In genomic region chr6:30102701-30103629, GRCh38 we compare ENCODE assay signal across 1 cellular context.
A peak's percentile ranks its signal among the peaks of the same experiment; 100 is the strongest.
TF ChIP-seq lines count a peak whose summit lies in the region.

No MANE protein-coding gene starts in this region.

TF ChIP-seq in HepG2, 621 proteins besides CTCF, POLR2A, EP300 and RAD21 (continued from another document and continues in another):
- TF ChIP-seq ZNF142 (CRISPR knock-in tag; IDR thresholded peaks at IDR 0.05) (no peak), SALL2 (CRISPR knock-in tag; IDR thresholded peaks at IDR 0.05) (0 out of 2 replicates have a peak, but pooled peaks have one; percentile 20), HNRNPL (IDR thresholded peaks at IDR 0.05; ENCODE audit: low read depth, low read length) (no peak), ZZZ3 (CRISPR knock-in tag; IDR thresholded peaks at IDR 0.05; ENCODE audit: borderline replicate concordance) (no peak), IRF9 (CRISPR knock-in tag; IDR thresholded peaks at IDR 0.05; ENCODE audit: borderline replicate concordance) (no peak), FIP1L1 (IDR thresholded peaks at IDR 0.05; ENCODE audit: borderline replicate concordance, insufficient read depth, low read depth, low read length) (no peak), SKI (IDR thresholded peaks at IDR 0.05; ENCODE audit: partially characterized antibody) (peak; percentile 24), ZNF350 (CRISPR knock-in tag; IDR thresholded peaks at IDR 0.05; ENCODE audit: borderline replicate concordance, low read depth) (peak; percentile 87; the same call in 1 of the 2 replicates), ZNF678 (CRISPR knock-in tag; IDR thresholded peaks at IDR 0.05) (no peak), GTF2F1 (IDR thresholded peaks at IDR 0.05; ENCODE audit: low read length) (no peak), TFDP2 (CRISPR knock-in tag; IDR thresholded peaks at IDR 0.05) (peak; percentile 43; the same call in 1 of the 2 replicates), TAF1 (CRISPR knock-in tag; IDR thresholded peaks at IDR 0.05) (no peak), ZNF879 (CRISPR knock-in tag; IDR thresholded peaks at IDR 0.05) (no peak; the same call in 1 of the 2 replicates), ZNF333 (CRISPR knock-in tag; IDR thresholded peaks at IDR 0.05; ENCODE audit: borderline replicate concordance) (no peak), ZSCAN29 (CRISPR knock-in tag; conservative IDR thresholded peaks at IDR 0.05) (peak; percentile 82), ZNF24 (IDR thresholded peaks at IDR 0.05) (no peak), RAD51 (IDR thresholded peaks at IDR 0.05; ENCODE audit: borderline replicate concordance) (no peak), ZNF816 (CRISPR knock-in tag; IDR thresholded peaks at IDR 0.05; ENCODE audit: borderline replicate concordance) (no peak), GABPB1 (CRISPR knock-in tag; IDR thresholded peaks at IDR 0.05) (peak; percentile 83), TGIF2 (CRISPR knock-in tag; IDR thresholded peaks at IDR 0.05) (no peak), CEBPB (IDR thresholded peaks at IDR 0.05; ENCODE audit: borderline replicate concordance, low read depth, low read length) (no peak), TBX3 (IDR thresholded peaks at IDR 0.05; ENCODE audit: borderline replicate concordance) (no peak), ZNF383 (CRISPR knock-in tag; IDR thresholded peaks at IDR 0.05; ENCODE audit: borderline replicate concordance) (no peak), TRIM24 (CRISPR knock-in tag; IDR thresholded peaks at IDR 0.05) (no peak), HMG20A (CRISPR knock-in tag; IDR thresholded peaks at IDR 0.05; ENCODE audit: borderline replicate concordance) (no peak), MLLT10 (CRISPR knock-in tag; IDR thresholded peaks at IDR 0.05) (no peak), ATAD3A (CRISPR knock-in tag; IDR thresholded peaks at IDR 0.05) (no peak), POGZ (CRISPR knock-in tag; IDR thresholded peaks at IDR 0.05) (no peak), ZNF839 (CRISPR knock-in tag; IDR thresholded peaks at IDR 0.05; ENCODE audit: borderline replicate concordance) (no peak), ZNF850 (CRISPR knock-in tag; conservative IDR thresholded peaks at IDR 0.05) (no peak), FOXA1 (IDR thresholded peaks at IDR 0.05) (0 out of 2 replicates have a peak, but pooled peaks have one; percentile 21), FOXA1 (CRISPR knock-in tag; IDR thresholded peaks at IDR 0.05) (peak; percentile 95), ERF (CRISPR knock-in tag; IDR thresholded peaks at IDR 0.05) (peak; percentile 92), ZNF629 (CRISPR knock-in tag; conservative IDR thresholded peaks at IDR 0.05) (no peak), ZNF556 (CRISPR knock-in tag; IDR thresholded peaks at IDR 0.05; ENCODE audit: borderline replicate concordance) (0 out of 2 replicates have a peak, but pooled peaks have one; percentile 66), KLF15 (CRISPR knock-in tag; IDR thresholded peaks at IDR 0.05; ENCODE audit: borderline replicate concordance) (no peak), TP53 (CRISPR knock-in tag; conservative IDR thresholded peaks at IDR 0.05) (no peak), ZNF335 (CRISPR knock-in tag; IDR thresholded peaks at IDR 0.05) (no peak; the same call in 1 of the 2 replicates), ZBTB20 (CRISPR knock-in tag; IDR thresholded peaks at IDR 0.05; ENCODE audit: borderline replicate concordance, low read depth) (peak; percentile 43; the same call in 1 of the 2 replicates), HIC2 (CRISPR knock-in tag; IDR thresholded peaks at IDR 0.05; ENCODE audit: low read depth) (no peak), NCOA2 (CRISPR knock-in tag; IDR thresholded peaks at IDR 0.05) (no peak), ZSCAN22 (CRISPR knock-in tag; IDR thresholded peaks at IDR 0.05) (no peak), ZNF784 (CRISPR knock-in tag; IDR thresholded peaks at IDR 0.05; ENCODE audit: borderline replicate concordance) (no peak), PAF1 (CRISPR knock-in tag; IDR thresholded peaks at IDR 0.05) (no peak), IKZF1 (IDR thresholded peaks at IDR 0.05) (no peak), GMEB2 (CRISPR knock-in tag; IDR thresholded peaks at IDR 0.05; ENCODE audit: low read depth) (no peak), ZNF883 (CRISPR knock-in tag; IDR thresholded peaks at IDR 0.05; ENCODE audit: not compliant biosample characterization) (no peak), SETDB1 (CRISPR knock-in tag; IDR thresholded peaks at IDR 0.05; ENCODE audit: borderline replicate concordance) (no peak), MATR3 (CRISPR knock-in tag; IDR thresholded peaks at IDR 0.05) (no peak), ZSCAN5A (CRISPR knock-in tag; IDR thresholded peaks at IDR 0.05; ENCODE audit: borderline replicate concordance) (no peak), SIX4 (CRISPR knock-in tag; IDR thresholded peaks at IDR 0.05) (no peak), PAWR (CRISPR knock-in tag; IDR thresholded peaks at IDR 0.05; ENCODE audit: borderline replicate concordance) (0 out of 2 replicates have a peak, but pooled peaks have one; percentile 8), JARID2 (CRISPR knock-in tag; IDR thresholded peaks at IDR 0.05; ENCODE audit: insufficient replicate concordance) (no peak), SKIL (CRISPR knock-in tag; IDR thresholded peaks at IDR 0.05; ENCODE audit: borderline replicate concordance) (no peak), ZNF703 (CRISPR knock-in tag; IDR thresholded peaks at IDR 0.05; ENCODE audit: borderline replicate concordance) (no peak), ZNF143 (CRISPR knock-in tag; IDR thresholded peaks at IDR 0.05) (no peak), AHR (CRISPR knock-in tag; IDR thresholded peaks at IDR 0.05) (no peak; the same call in 1 of the 2 replicates)
